In genomic region chr10:34446046-34446445, GRCh38 we compare ENCODE assay signal across 26 cellular contexts.
"Had no signal": no experiment of that assay in that cellular context is flagged by ENCODE, and none has a peak within 500 bp of the region (broad histone marks: within the 10 kb centered on the region; RNA-seq: fewer than 3 reads in every experiment).

No MANE protein-coding gene starts in this region.

- H3K36me3 Mint-ChIP-seq: activated CD4-positive, alpha-beta memory T cell treated with anti-CD3 and anti-CD28 coated beads for 36 hours; activated naive CD4-positive, alpha-beta T cell treated with anti-CD3 and anti-CD28 coated beads, Interleukin-2, amount 50 U/mL, for 72 hours; memory B cell; naive thymus-derived CD4-positive, alpha-beta T cell; T-cell had no signal

- H3K4me1 Mint-ChIP-seq: activated CD4-positive, alpha-beta T cell treated with anti-CD3 and anti-CD28 coated beads for 36 hours; memory B cell; naive thymus-derived CD4-positive, alpha-beta T cell; T-cell had no signal

- H3K9me3 Mint-ChIP-seq: activated CD4-positive, alpha-beta memory T cell treated with anti-CD3 and anti-CD28 coated beads for 36 hours; activated T-helper 1 cell treated with anti-CD3 and anti-CD28 coated beads, Interleukin-12 subunit alpha, Interleukin-12 subunit beta, Interleukin-2, Interleukin-4 antibody, amounts not matched to agents 30 ng/mL and 10 ng/mL and 1 ng/mL, durations not matched to agents 14 hours and 24 hours and 36 hours; dendritic cell treated with granulocyte-macrophage colony-stimulating factor and Interleukin-4, amounts not matched to agents 40 ng/mL and 50 ng/mL, for 4 days; effector memory CD8-positive, alpha-beta T cell; naive thymus-derived CD4-positive, alpha-beta T cell; T-cell; WTC11 had no signal

- H3K4me3 Mint-ChIP-seq: activated CD4-positive, alpha-beta memory T cell treated with anti-CD3 and anti-CD28 coated beads for 36 hours; activated CD4-positive, alpha-beta T cell treated with anti-CD3 and anti-CD28 coated beads for 36 hours; activated T-helper 1 cell treated with anti-CD3 and anti-CD28 coated beads, Interleukin-12 subunit alpha, Interleukin-12 subunit beta, Interleukin-2, Interleukin-4 antibody, amounts not matched to agents 30 ng/mL and 10 ng/mL and 1 ng/mL, durations not matched to agents 14 hours and 24 hours and 36 hours; dendritic cell treated with granulocyte-macrophage colony-stimulating factor and Interleukin-4, amounts not matched to agents 40 ng/mL and 50 ng/mL, for 4 days; effector memory CD8-positive, alpha-beta T cell; memory B cell; naive thymus-derived CD4-positive, alpha-beta T cell; T-cell; WTC11 had no signal

- H3K4me3 ChIP-seq: adrenal gland, cardiac muscle cell, skin epidermis, stomach, vagina had no signal

- H3K27me3 ChIP-seq: adrenal gland, cardiac muscle cell, neutrophil, stomach, vagina had no signal

- H3K4me1 ChIP-seq: stomach had no signal

- ATAC-seq: activated CD4-positive, alpha-beta T cell treated with anti-CD3 and anti-CD28 coated beads for 36 hours; activated naive CD4-positive, alpha-beta T cell treated with anti-CD3 and anti-CD28 coated beads, Interleukin-2, amount 50 U/mL, for 72 hours; effector memory CD8-positive, alpha-beta T cell; naive thymus-derived CD4-positive, alpha-beta T cell; T-cell; WTC11 had no signal

- DNase-seq: activated CD4-positive, alpha-beta memory T cell treated with anti-CD3 and anti-CD28 coated beads for 36 hours; activated CD4-positive, alpha-beta T cell treated with anti-CD3 and anti-CD28 coated beads for 36 hours; activated gamma-delta T cell treated with Interleukin-2 at 50 U/mL for 16 hours; activated T-cell treated with anti-CD3 and anti-CD28 coated beads for 4 hours; adrenal gland; effector memory CD8-positive, alpha-beta T cell; foreskin melanocyte; glutamatergic neuron; hypothalamus; islet precursor cell; naive thymus-derived CD4-positive, alpha-beta T cell; stimulated activated CD4-positive, alpha-beta T cell treated with anti-CD3 and anti-CD28 coated beads, Interleukin-15, amount 100 ng/mL, for 24 hours; stimulated activated CD4-positive, alpha-beta T cell treated with anti-CD3 and anti-CD28 coated beads, Interleukin-2, amount 100 ng/mL, for 48 hours; stomach; T-cell; trophoblast cell had no signal

- H3K27ac ChIP-seq: cardiac muscle cell, epithelial cell of prostate, neutrophil, skin epidermis, stomach, vagina had no signal

- H3K27me3 Mint-ChIP-seq: activated CD4-positive, alpha-beta T cell treated with anti-CD3 and anti-CD28 coated beads for 36 hours; dendritic cell treated with granulocyte-macrophage colony-stimulating factor and Interleukin-4, amounts not matched to agents 40 ng/mL and 50 ng/mL, for 4 days; effector memory CD8-positive, alpha-beta T cell; memory B cell; naive thymus-derived CD4-positive, alpha-beta T cell had no signal

- H3K36me3 ChIP-seq: adrenal gland, cardiac muscle cell, neutrophil, stomach, vagina had no signal

- H3K9me3 ChIP-seq: adrenal gland, neutrophil, stomach, vagina had no signal

- H3K27ac Mint-ChIP-seq: activated CD4-positive, alpha-beta memory T cell treated with anti-CD3 and anti-CD28 coated beads for 36 hours; activated CD4-positive, alpha-beta T cell treated with anti-CD3 and anti-CD28 coated beads for 36 hours; activated naive CD4-positive, alpha-beta T cell treated with anti-CD3 and anti-CD28 coated beads, Interleukin-2, amount 50 U/mL, for 72 hours; activated T-helper 1 cell treated with anti-CD3 and anti-CD28 coated beads, Interleukin-12 subunit alpha, Interleukin-12 subunit beta, Interleukin-2, Interleukin-4 antibody, amounts not matched to agents 30 ng/mL and 10 ng/mL and 1 ng/mL, durations not matched to agents 14 hours and 24 hours and 36 hours; dendritic cell treated with granulocyte-macrophage colony-stimulating factor and Interleukin-4, amounts not matched to agents 40 ng/mL and 50 ng/mL, for 4 days; effector memory CD8-positive, alpha-beta T cell; memory B cell; naive thymus-derived CD4-positive, alpha-beta T cell; T-cell; WTC11 had no signal
